ENCODE assay signal across 7 cellular contexts in the genomic region with DNA sequence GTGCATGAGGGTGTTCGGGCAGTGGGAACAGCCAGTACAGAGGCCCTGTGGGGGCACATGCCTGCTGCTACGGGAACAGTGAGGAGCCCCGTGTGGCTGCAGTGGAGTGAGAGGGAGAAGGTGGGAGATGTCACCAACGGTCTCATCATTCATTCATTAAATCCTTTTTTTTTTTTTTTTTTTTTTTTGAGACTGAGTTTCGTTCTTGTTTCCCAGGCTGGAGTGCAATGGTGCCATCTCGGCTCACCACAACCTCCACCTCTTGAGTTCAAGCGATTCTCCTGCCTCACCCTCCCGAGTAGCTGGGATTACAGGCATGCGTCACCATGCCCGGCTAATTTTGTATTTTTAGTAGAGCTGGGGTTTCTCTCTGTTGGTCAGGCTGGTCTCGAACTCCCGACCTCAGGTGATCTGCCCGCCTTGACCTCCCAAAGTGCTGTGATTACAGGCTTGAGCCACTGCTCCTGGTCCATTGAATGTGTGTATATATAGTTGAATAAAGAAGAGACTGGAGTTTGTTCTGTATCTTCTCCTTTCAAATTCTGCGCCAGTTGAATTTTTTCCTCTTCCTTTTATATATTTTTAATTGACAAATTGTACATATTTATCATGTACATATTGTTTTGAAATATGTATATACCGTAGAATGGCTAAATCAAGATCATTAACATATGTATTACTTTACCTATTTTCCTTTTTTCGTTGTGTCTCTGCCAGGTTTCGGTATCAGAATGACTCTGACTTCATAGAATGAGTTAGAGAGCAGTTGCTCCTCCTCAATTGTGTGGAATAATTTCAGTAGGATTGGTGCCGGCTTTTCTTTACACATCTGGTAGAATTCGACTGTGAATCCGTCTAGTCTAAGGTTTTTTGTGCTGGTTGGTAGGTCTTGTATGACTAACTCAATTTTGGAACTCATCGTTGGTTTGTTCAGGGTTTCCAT. TPM values are rescaled to one million over a fixed set of nuclear protein-coding genes. Genes with fewer than 3 reads are reported as not detected.
"Had no signal": no experiment of that assay in that cellular context is flagged by ENCODE, and none has a peak within 500 bp of the region (broad histone marks: within the 10 kb centered on the region; RNA-seq: fewer than 3 reads in every experiment).

No MANE protein-coding gene starts in this region.

RNA-seq across cellular contexts. Expression of a gene that starts 28.0 kb away (rescaled TPM):
- total RNA-seq: GM23248, H4, H7, HepG2, HFFc6, HT1080 had no signal
- polyA plus RNA-seq: GM23248, HepG2, IgD-negative memory B cell had no signal
